In the genomic region with DNA sequence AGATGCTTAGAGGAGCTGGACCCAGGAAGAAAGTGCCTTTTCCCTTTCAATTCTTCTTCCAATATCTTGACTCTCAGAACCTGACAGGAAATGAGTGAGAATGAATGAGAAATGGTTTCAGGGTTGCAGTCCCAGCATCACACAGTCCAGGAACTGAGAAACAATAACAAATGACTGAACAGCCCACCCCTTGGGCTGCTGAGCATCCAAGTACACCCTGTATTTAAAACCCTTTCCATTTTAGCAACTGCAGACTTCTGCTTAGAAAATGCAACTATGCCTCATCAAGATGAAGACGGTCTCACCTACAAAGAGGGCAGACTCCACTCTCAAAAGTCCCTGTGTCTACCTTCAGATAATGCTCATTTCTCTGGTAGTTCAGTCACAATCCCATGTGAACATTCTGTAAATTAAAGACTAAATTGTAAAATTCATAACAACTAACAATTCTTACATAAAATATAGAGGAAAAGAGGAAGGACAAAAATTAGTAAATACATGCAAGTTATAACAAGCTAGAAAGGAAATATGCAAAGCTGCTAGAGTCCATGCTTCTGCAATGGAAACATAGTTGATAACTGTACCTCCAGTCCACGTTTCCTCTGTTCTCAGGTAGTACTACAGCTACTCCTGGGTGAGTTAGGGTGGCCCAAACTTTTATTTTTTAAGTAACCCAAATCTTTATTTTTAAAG, we compare ENCODE assay signal across 13 cellular contexts.
DNase-seq lines count a peak whose midpoint lies in the region; ATAC-seq and TF ChIP-seq lines count a peak whose summit lies in the region.
"Had no signal": no experiment of that assay in that cellular context is flagged by ENCODE, and none has a peak within 500 bp of the region (broad histone marks: within the 10 kb centered on the region; RNA-seq: fewer than 3 reads in every experiment).

No MANE protein-coding gene starts in this region.

- DNase-seq in memory B cell (ENCODE audit: low spot score in 2 of 2) (no peak), chondrocyte (ENCODE audit: low spot score) (no peak)
- no peak for DNase-seq in activated effector memory CD4-positive, alpha-beta T cell treated with Interleukin-2 at 50 U/mL for 16 hours
- no peak for DNase-seq in activated CD4-positive, alpha-beta T cell treated with anti-CD3 and anti-CD28 coated beads, Interleukin-2, amount 10 ng/mL, durations not matched to agents 24 days and 14 days
- no peak for DNase-seq in stimulated activated CD4-positive, alpha-beta T cell treated with anti-CD3 and anti-CD28 coated beads, Interleukin-4, amount 100 ng/mL, for 1 hour
- DNase-seq: activated CD4-positive, alpha-beta T cell treated with anti-CD3 and anti-CD28 coated beads for 1 hour; activated effector memory CD4-positive, alpha-beta T cell treated with anti-CD3 and anti-CD28 coated beads, Interleukin-2, amount 50 U/mL, for 16 hours; CD8-positive, alpha-beta memory T cell; stimulated activated CD4-positive, alpha-beta T cell treated with anti-CD3 and anti-CD28 coated beads, Interleukin-4, amount 100 ng/mL, for 24 hours had no signal

- H3K27me3 Mint-ChIP-seq in memory B cell (peaks cover 1% of the 10 kb centered on the region), chondrocyte (ENCODE audit: low read depth) (no peaks in the 10 kb centered on the region)
- H3K27me3 Mint-ChIP-seq in activated CD4-positive, alpha-beta T cell treated with anti-CD3 and anti-CD28 coated beads, Interleukin-2, amount 10 ng/mL, durations not matched to agents 24 days and 14 days, result peaks cover 6% of the 10 kb centered on the region

- peaks cover 11% of the 10 kb centered on the region for H3K9me3 Mint-ChIP-seq in memory B cell
- H3K9me3 Mint-ChIP-seq in chondrocyte (ENCODE audit: low read depth), result peaks cover 27% of the 10 kb centered on the region
- H3K9me3 Mint-ChIP-seq in activated CD4-positive, alpha-beta T cell treated with anti-CD3 and anti-CD28 coated beads, Interleukin-2, amount 10 ng/mL, durations not matched to agents 24 days and 14 days, result peaks cover 2% of the 10 kb centered on the region

- peak overlapping the region; percentile 32 for H3K4me3 Mint-ChIP-seq in memory B cell
- no peak overlapping the region for H3K4me3 Mint-ChIP-seq in chondrocyte (ENCODE audit: unreplicated experiment)
- H3K4me3 Mint-ChIP-seq in activated CD4-positive, alpha-beta T cell treated with anti-CD3 and anti-CD28 coated beads, Interleukin-2, amount 10 ng/mL, durations not matched to agents 24 days and 14 days, result no peak overlapping the region
- H3K4me3 Mint-ChIP-seq: CD8-positive, alpha-beta memory T cell had no signal

- peaks cover 8% of the 10 kb centered on the region for H3K36me3 Mint-ChIP-seq in memory B cell
- H3K36me3 Mint-ChIP-seq in chondrocyte (ENCODE audit: low read depth), result no peaks in the 10 kb centered on the region
- H3K36me3 Mint-ChIP-seq in activated CD4-positive, alpha-beta T cell treated with anti-CD3 and anti-CD28 coated beads, Interleukin-2, amount 10 ng/mL, durations not matched to agents 24 days and 14 days (ENCODE audit: low read depth), result no peaks in the 10 kb centered on the region
- H3K36me3 Mint-ChIP-seq: CD8-positive, alpha-beta memory T cell had no signal

- H3K4me1 Mint-ChIP-seq in memory B cell (peaks cover 47% of the 10 kb centered on the region), chondrocyte (ENCODE audit: low read depth) (no peaks in the 10 kb centered on the region)
- peaks cover 2% of the 10 kb centered on the region for H3K4me1 Mint-ChIP-seq in activated CD4-positive, alpha-beta T cell treated with anti-CD3 and anti-CD28 coated beads, Interleukin-2, amount 10 ng/mL, durations not matched to agents 24 days and 14 days
- H3K4me1 Mint-ChIP-seq: CD8-positive, alpha-beta memory T cell had no signal

- H3K27ac Mint-ChIP-seq in memory B cell (peak overlapping the region; percentile 68), chondrocyte (ENCODE audit: unreplicated experiment) (no peak overlapping the region)
- H3K27ac Mint-ChIP-seq in activated CD4-positive, alpha-beta T cell treated with anti-CD3 and anti-CD28 coated beads, Interleukin-2, amount 10 ng/mL, durations not matched to agents 24 days and 14 days, result no peak overlapping the region
- H3K27ac Mint-ChIP-seq: CD8-positive, alpha-beta memory T cell had no signal

- intact Hi-C loops in activated CD4-positive, alpha-beta T cell treated with anti-CD3 and anti-CD28 coated beads, Interleukin-2, amount 10 ng/mL, durations not matched to agents 24 days and 14 days (cut with micrococcal nuclease), result no loop called here

- ATAC-seq in GM19025 (IDR thresholded peaks at IDR 0.05; ENCODE audit: low read depth, unreplicated experiment), result peak; percentile 41
- peak; percentile 66 for ATAC-seq in GM21737 (IDR thresholded peaks at IDR 0.05; ENCODE audit: unreplicated experiment)
- peak; percentile 78 for ATAC-seq in HG03135 (IDR thresholded peaks at IDR 0.05; ENCODE audit: unreplicated experiment)
- ATAC-seq in memory B cell (ENCODE audit: low read depth), result peak; percentile 68
- ATAC-seq: SK-N-SH treated with all-trans-retinoic acid at 6 μM for 48 hours had no signal

- no peak for TF ChIP-seq CTCF in chondrocyte (IDR thresholded peaks at IDR 0.05)
